In the genomic region with DNA sequence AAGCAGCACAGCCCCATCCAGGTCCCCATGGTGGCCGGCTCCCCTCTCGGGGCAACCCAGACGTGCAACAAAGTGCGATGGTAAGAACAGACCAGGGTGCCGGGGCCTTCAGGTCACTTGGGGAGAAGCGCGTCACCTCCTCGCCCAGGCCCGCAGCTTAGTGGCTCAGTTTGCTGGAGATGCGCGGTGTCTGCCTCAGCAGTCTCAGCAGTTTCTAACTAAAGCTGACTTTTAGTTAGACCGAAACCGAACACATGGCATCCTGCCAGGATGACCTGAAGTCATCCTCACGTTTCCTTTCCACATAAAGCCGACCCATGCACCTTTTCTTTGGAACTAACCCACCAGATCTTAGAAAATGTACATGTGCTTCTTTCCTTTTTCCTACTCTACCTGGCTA, we compare ENCODE assay signal across 12 cellular contexts. TPM values are rescaled to one million over a fixed set of nuclear protein-coding genes. Genes with fewer than 3 reads are reported as not detected.
DNase-seq lines count a peak whose midpoint lies in the region; ATAC-seq and TF ChIP-seq lines count a peak whose summit lies in the region.
"Not testable (repeated sequence)": the region's sequence is repeated elsewhere in the genome, so short reads cannot be mapped to it uniquely, and the experiment has no call there.
"Had no signal": no experiment of that assay in that cellular context is flagged by ENCODE, and none has a peak within 500 bp of the region (broad histone marks: within the 10 kb centered on the region; RNA-seq: fewer than 3 reads in every experiment).

No MANE protein-coding gene starts in this region.

- H3K4me3 Mint-ChIP-seq in CD4-positive, CD25-positive, alpha-beta regulatory T cell; activated CD4-positive, alpha-beta T cell treated with anti-CD3 and anti-CD28 coated beads, Interleukin-2, amount 10 ng/mL, durations not matched to agents 24 days and 14 days: not testable (repeated sequence)
- H3K4me3 Mint-ChIP-seq in activated T-cell treated with anti-CD3 and anti-CD28 coated beads, Interleukin-2, amount 50 U/mL, for 72 hours = peak overlapping the region; percentile 57 to 59
- H3K4me3 Mint-ChIP-seq in activated naive CD8-positive, alpha-beta T cell treated with anti-CD3 and anti-CD28 coated beads, Interleukin-2, amount 50 U/mL, for 24 hours = peak overlapping the region; percentile 46
- H3K4me3 Mint-ChIP-seq in stimulated activated naive CD8-positive, alpha-beta T cell treated with anti-CD3 and anti-CD28 coated beads, Interleukin-15, Interleukin-2, amounts not matched to agents 100 ng/mL and 50 ng/mL, for 24 hours = peak overlapping the region; percentile 55

- intact Hi-C loops in PC-3 (cut with micrococcal nuclease); activated CD4-positive, alpha-beta T cell treated with anti-CD3 and anti-CD28 coated beads, Interleukin-2, amount 10 ng/mL, durations not matched to agents 24 days and 14 days (cut with micrococcal nuclease): not testable (repeated sequence)
- intact Hi-C loops in sigmoid colon (cut with DNase I) = loop anchor here (10.0 kb wide), 1 partner anchor 451 kb away; no protein-coding TSS in a partner anchor

- not testable (repeated sequence) for TF ChIP-seq EP300 in sigmoid colon (IDR thresholded peaks at IDR 0.05)

- not testable (repeated sequence) for TF ChIP-seq CTCF in PC-3 (conservative IDR thresholded peaks at IDR 0.05; ENCODE audit: low read depth, low read length); sigmoid colon (IDR thresholded peaks at IDR 0.05)

- CTCF ChIA-PET in PC-3 (lab: Charles Lee) = not testable (repeated sequence)

- not testable (repeated sequence) for H3K9me3 ChIP-seq in CD4-positive, CD25-positive, alpha-beta regulatory T cell (ENCODE audit: control insufficient read depth in 2 of 2, low read length in 2 of 2); PC-3 (ENCODE audit: low read length); sigmoid colon

- H3K4me2 ChIP-seq in PC-3 (ENCODE audit: low read length) = not testable (repeated sequence)

- not testable (repeated sequence) for H3K9ac ChIP-seq in PC-3 (ENCODE audit: low read length)

- DNase-seq in CD4-positive, CD25-positive, alpha-beta regulatory T cell; PC-3; activated CD4-positive, alpha-beta T cell treated with anti-CD3 and anti-CD28 coated beads, Interleukin-2, amount 10 ng/mL, durations not matched to agents 24 days and 14 days; activated T-cell treated with anti-CD3 and anti-CD28 coated beads, Interleukin-2, amount 50 U/mL, for 72 hours; activated naive CD8-positive, alpha-beta T cell treated with anti-CD3 and anti-CD28 coated beads, Interleukin-2, amount 50 U/mL, for 24 hours: not testable (repeated sequence)
- DNase-seq in kidney tubule cell (ENCODE audit: low spot score) (peak; percentile 64), sigmoid colon (peak; percentile 60)

- not testable (repeated sequence) for H3K27me3 ChIP-seq in CD4-positive, CD25-positive, alpha-beta regulatory T cell (ENCODE audit: control insufficient read depth, insufficient read depth, low read length); PC-3 (ENCODE audit: low read length); sigmoid colon

- 90 to 95% methylated on average over 15 of the region's 15 CpGs for WGBS in sigmoid colon, 2 donors

- H3K36me3 ChIP-seq in CD4-positive, CD25-positive, alpha-beta regulatory T cell (ENCODE audit: control insufficient read depth, insufficient read depth, low read length) = peaks cover 37% of the 10 kb centered on the region
- H3K36me3 ChIP-seq in PC-3 (ENCODE audit: low read depth, low read length) = not testable (repeated sequence)
- peaks cover 0 to 34% (median 0%) of the 10 kb centered on the region in 4 donors for H3K36me3 ChIP-seq in sigmoid colon

- POLR2A ChIA-PET in PC-3 (lab: Charles Lee; ENCODE audit: unreplicated experiment) = not testable (repeated sequence)

- not testable (repeated sequence) for H3K9me3 Mint-ChIP-seq in CD4-positive, CD25-positive, alpha-beta regulatory T cell; activated CD4-positive, alpha-beta T cell treated with anti-CD3 and anti-CD28 coated beads, Interleukin-2, amount 10 ng/mL, durations not matched to agents 24 days and 14 days; activated T-cell treated with anti-CD3 and anti-CD28 coated beads, Interleukin-2, amount 50 U/mL, for 72 hours; activated naive CD8-positive, alpha-beta T cell treated with anti-CD3 and anti-CD28 coated beads, Interleukin-2, amount 50 U/mL, for 24 hours; stimulated activated naive CD8-positive, alpha-beta T cell treated with anti-CD3 and anti-CD28 coated beads, Interleukin-15, Interleukin-2, amounts not matched to agents 100 ng/mL and 50 ng/mL, for 24 hours

- peak overlapping the region; percentile 23 for H3K27ac ChIP-seq in CD4-positive, CD25-positive, alpha-beta regulatory T cell (ENCODE audit: insufficient read depth, low read length, poor library complexity, severe bottlenecking)
- not testable (repeated sequence) for H3K27ac ChIP-seq in PC-3 (ENCODE audit: low read length); sigmoid colon

- not testable (repeated sequence) for TF ChIP-seq POLR2A in sigmoid colon (IDR thresholded peaks at IDR 0.05)

- peaks cover 11% of the 10 kb centered on the region for H3K4me1 ChIP-seq in CD4-positive, CD25-positive, alpha-beta regulatory T cell (ENCODE audit: control insufficient read depth, insufficient read depth, low read length, poor library complexity, severe bottlenecking)
- H3K4me1 ChIP-seq in PC-3 (ENCODE audit: insufficient read depth, low read length); sigmoid colon: not testable (repeated sequence)

- not testable (repeated sequence) for H3K27me3 Mint-ChIP-seq in CD4-positive, CD25-positive, alpha-beta regulatory T cell; activated CD4-positive, alpha-beta T cell treated with anti-CD3 and anti-CD28 coated beads, Interleukin-2, amount 10 ng/mL, durations not matched to agents 24 days and 14 days; activated T-cell treated with anti-CD3 and anti-CD28 coated beads, Interleukin-2, amount 50 U/mL, for 72 hours (ENCODE audit: low read depth); activated naive CD8-positive, alpha-beta T cell treated with anti-CD3 and anti-CD28 coated beads, Interleukin-2, amount 50 U/mL, for 24 hours; stimulated activated naive CD8-positive, alpha-beta T cell treated with anti-CD3 and anti-CD28 coated beads, Interleukin-15, Interleukin-2, amounts not matched to agents 100 ng/mL and 50 ng/mL, for 24 hours

- H3K4me1 Mint-ChIP-seq in CD4-positive, CD25-positive, alpha-beta regulatory T cell = peaks cover 16 to 59% (median 36%) of the 10 kb centered on the region in 4 donors
- H3K4me1 Mint-ChIP-seq in activated CD4-positive, alpha-beta T cell treated with anti-CD3 and anti-CD28 coated beads, Interleukin-2, amount 10 ng/mL, durations not matched to agents 24 days and 14 days = peaks cover 53% of the 10 kb centered on the region
- H3K4me1 Mint-ChIP-seq in activated T-cell treated with anti-CD3 and anti-CD28 coated beads, Interleukin-2, amount 50 U/mL, for 72 hours (ENCODE audit: low read depth) = peaks cover 72% of the 10 kb centered on the region
- peaks cover 75% of the 10 kb centered on the region for H3K4me1 Mint-ChIP-seq in activated naive CD8-positive, alpha-beta T cell treated with anti-CD3 and anti-CD28 coated beads, Interleukin-2, amount 50 U/mL, for 24 hours
- H3K4me1 Mint-ChIP-seq in stimulated activated naive CD8-positive, alpha-beta T cell treated with anti-CD3 and anti-CD28 coated beads, Interleukin-15, Interleukin-2, amounts not matched to agents 100 ng/mL and 50 ng/mL, for 24 hours (ENCODE audit: low read depth) = peaks cover 74% of the 10 kb centered on the region

- H3K9me2 ChIP-seq in PC-3 (replicated peaks; ENCODE audit: low read length) = not testable (repeated sequence)

- not testable (repeated sequence) for H3K79me2 ChIP-seq in PC-3 (ENCODE audit: low read length)

- H3K36me3 Mint-ChIP-seq in CD4-positive, CD25-positive, alpha-beta regulatory T cell = peaks cover 35% of the 10 kb centered on the region
- peaks cover 56% of the 10 kb centered on the region for H3K36me3 Mint-ChIP-seq in activated CD4-positive, alpha-beta T cell treated with anti-CD3 and anti-CD28 coated beads, Interleukin-2, amount 10 ng/mL, durations not matched to agents 24 days and 14 days (ENCODE audit: low read depth)
- H3K36me3 Mint-ChIP-seq in activated T-cell treated with anti-CD3 and anti-CD28 coated beads, Interleukin-2, amount 50 U/mL, for 72 hours (ENCODE audit: insufficient read depth in 2 of 2) = peaks cover 11 to 13% of the 10 kb centered on the region in 2 donors
- H3K36me3 Mint-ChIP-seq in activated naive CD8-positive, alpha-beta T cell treated with anti-CD3 and anti-CD28 coated beads, Interleukin-2, amount 50 U/mL, for 24 hours (ENCODE audit: low read depth) = peaks cover 49% of the 10 kb centered on the region
- H3K36me3 Mint-ChIP-seq in stimulated activated naive CD8-positive, alpha-beta T cell treated with anti-CD3 and anti-CD28 coated beads, Interleukin-15, Interleukin-2, amounts not matched to agents 100 ng/mL and 50 ng/mL, for 24 hours (ENCODE audit: low read depth) = peaks cover 67% of the 10 kb centered on the region

- H4K20me1 ChIP-seq in PC-3 (ENCODE audit: low read length) = not testable (repeated sequence)

- BruUV-seq in PC-3 (replicated peaks; lab: Mats Ljungman, UMichigan) = TSS peak; percentile 5

- not testable (repeated sequence) for H3K27ac Mint-ChIP-seq in CD4-positive, CD25-positive, alpha-beta regulatory T cell
- H3K27ac Mint-ChIP-seq in activated CD4-positive, alpha-beta T cell treated with anti-CD3 and anti-CD28 coated beads, Interleukin-2, amount 10 ng/mL, durations not matched to agents 24 days and 14 days = peak overlapping the region; percentile 13
- peak overlapping the region; percentile 70 for H3K27ac Mint-ChIP-seq in activated T-cell treated with anti-CD3 and anti-CD28 coated beads, Interleukin-2, amount 50 U/mL, for 72 hours
- peak overlapping the region; percentile 80 for H3K27ac Mint-ChIP-seq in activated naive CD8-positive, alpha-beta T cell treated with anti-CD3 and anti-CD28 coated beads, Interleukin-2, amount 50 U/mL, for 24 hours
- peak overlapping the region; percentile 90 for H3K27ac Mint-ChIP-seq in stimulated activated naive CD8-positive, alpha-beta T cell treated with anti-CD3 and anti-CD28 coated beads, Interleukin-15, Interleukin-2, amounts not matched to agents 100 ng/mL and 50 ng/mL, for 24 hours

- not testable (repeated sequence) for H2AFZ ChIP-seq in PC-3 (ENCODE audit: low read length)

- not testable (repeated sequence) for ATAC-seq in CD4-positive, CD25-positive, alpha-beta regulatory T cell (ENCODE audit: low read depth in 2 of 2); PC-3; activated T-cell treated with anti-CD3 and anti-CD28 coated beads, Interleukin-2, amount 50 U/mL, for 72 hours (replicated peaks in 1 of 2); activated naive CD8-positive, alpha-beta T cell treated with anti-CD3 and anti-CD28 coated beads, Interleukin-2, amount 50 U/mL, for 24 hours

- not testable (repeated sequence) for H3F3A ChIP-seq in PC-3 (ENCODE audit: low read length, unreplicated experiment)

- H3K4me3 ChIP-seq in CD4-positive, CD25-positive, alpha-beta regulatory T cell (ENCODE audit: low read depth, low read length); PC-3 (ENCODE audit: low read length); sigmoid colon: not testable (repeated sequence)

RNA-seq across cellular contexts. Expression of gene BANP, which starts 32.9 kb away (rescaled TPM):
- 114 TPM for total RNA-seq in CD4-positive, CD25-positive, alpha-beta regulatory T cell
- 10 to 100 TPM; 20.4 to 27.6 (median 25.9) TPM for polyA plus RNA-seq in CD4-positive, CD25-positive, alpha-beta regulatory T cell
- 24.2 TPM in 2 replicates for total RNA-seq in PC-3 (2014; rRNA removed)
- 36.8 and 44.9 TPM in 2 replicates for total RNA-seq in activated CD4-positive, alpha-beta T cell treated with anti-CD3 and anti-CD28 coated beads, Interleukin-2, amount 10 ng/mL, durations not matched to agents 24 days and 14 days
- total RNA-seq in activated T-cell treated with anti-CD3 and anti-CD28 coated beads, Interleukin-2, amount 50 U/mL, for 72 hours = 10 to 100 TPM; 35.8 to 39.8 TPM
- total RNA-seq in sigmoid colon = 10 to 100 TPM; 17.4 to 31.0 (median 23.0) TPM
- polyA plus RNA-seq in sigmoid colon = 10 to 100 TPM in 1 of 3 donors, 1 to 10 TPM in 2; 8.4 to 15.9 (median 8.8) TPM

RNA-seq across cellular contexts. Expression of gene CA5A, which starts 47.9 kb away (rescaled TPM):
- total RNA-seq in CD4-positive, CD25-positive, alpha-beta regulatory T cell = not detected
- polyA plus RNA-seq in CD4-positive, CD25-positive, alpha-beta regulatory T cell = not detected
- total RNA-seq in PC-3 (2014; rRNA removed) (not detected in 2 replicates), sigmoid colon (not detected)
- not detected in 2 replicates for total RNA-seq in activated CD4-positive, alpha-beta T cell treated with anti-CD3 and anti-CD28 coated beads, Interleukin-2, amount 10 ng/mL, durations not matched to agents 24 days and 14 days
- total RNA-seq in activated T-cell treated with anti-CD3 and anti-CD28 coated beads, Interleukin-2, amount 50 U/mL, for 72 hours = under 1 TPM in 1 of 2 donors, not detected in 1; 0.22 TPM
- polyA plus RNA-seq in sigmoid colon = not detected
- total RNA-seq: HT1080, LHCN-M2, Peyer's patch had no signal
- polyA plus RNA-seq: IgD-negative memory B cell had no signal
